In genomic region chr1:221204055-221204833, GRCh38 we compare ENCODE assay signal across 18 cellular contexts.
DNase-seq lines count a peak whose midpoint lies in the region; ATAC-seq, FAIRE-seq and TF ChIP-seq lines count a peak whose summit lies in the region.
"Had no signal": no experiment of that assay in that cellular context is flagged by ENCODE, and none has a peak within 500 bp of the region (broad histone marks: within the 10 kb centered on the region; RNA-seq: fewer than 3 reads in every experiment).

No MANE protein-coding gene starts in this region.

- ATAC-seq in right cardiac atrium (peak; percentile 68 to 91), gastrocnemius medialis (peak; percentile 74 to 85), HG02973 (IDR thresholded peaks at IDR 0.05; ENCODE audit: unreplicated experiment) (no peak), GM21723 (IDR thresholded peaks at IDR 0.05; ENCODE audit: unreplicated experiment) (no peak)
- ATAC-seq: effector memory CD8-positive, alpha-beta T cell; stimulated activated effector memory CD8-positive, alpha-beta T cell treated with anti-CD3 and anti-CD28 coated beads, Interleukin-12 subunit alpha, Interleukin-12 subunit beta, amount 100 ng/mL, for 72 hours had no signal

- no peaks in the 10 kb centered on the region for H3K9me3 Mint-ChIP-seq in activated CD4-positive, alpha-beta T cell treated with anti-CD3 and anti-CD28 coated beads, Interleukin-2, amount 10 ng/mL, durations not matched to agents 24 days and 14 days
- H3K9me3 Mint-ChIP-seq: activated B cell treated with CpG ODN at 0.5 μM for 24 hours; activated CD4-positive, alpha-beta memory T cell treated with anti-CD3 and anti-CD28 coated beads, Interleukin-2, amount 10 ng/mL, durations not matched to agents 7 days and 5 days; activated naive CD4-positive, alpha-beta T cell treated with anti-CD3 and anti-CD28 coated beads for 36 hours; naive thymus-derived CD4-positive, alpha-beta T cell; stimulated activated effector memory CD8-positive, alpha-beta T cell treated with anti-CD3 and anti-CD28 coated beads, Interleukin-12 subunit alpha, Interleukin-12 subunit beta, amount 100 ng/mL, for 72 hours had no signal

- FAIRE-seq in endometrium (lab: Jason Lieb, UNC), result peak; percentile 46

- no peaks in the 10 kb centered on the region for H3K9me3 ChIP-seq in right cardiac atrium (ENCODE audit: control insufficient read depth, low read length)
- H3K9me3 ChIP-seq in gastrocnemius medialis, result no peaks in the 10 kb centered on the region
- H3K9me3 ChIP-seq: ovary, thyroid gland had no signal

- no peaks in the 10 kb centered on the region for H3K36me3 Mint-ChIP-seq in activated CD4-positive, alpha-beta T cell treated with anti-CD3 and anti-CD28 coated beads, Interleukin-2, amount 10 ng/mL, durations not matched to agents 24 days and 14 days (ENCODE audit: low read depth)
- H3K36me3 Mint-ChIP-seq: CD4-positive, alpha-beta memory T cell; naive thymus-derived CD4-positive, alpha-beta T cell; stimulated activated effector memory CD8-positive, alpha-beta T cell treated with anti-CD3 and anti-CD28 coated beads, Interleukin-12 subunit alpha, Interleukin-12 subunit beta, amount 100 ng/mL, for 72 hours had no signal

- TF ChIP-seq CTCF in gastrocnemius medialis (IDR thresholded peaks at IDR 0.05 in 4 of 5, conservative IDR thresholded peaks at IDR 0.05 in 1 of 5), result no peak

- 40% methylated on average over 3 of the region's 3 CpGs for WGBS in right cardiac atrium

- peak; percentile 87 to 90 for DNase-seq in NCI-H446 (lab: John Stamatoyannopoulos, UW)
- no peak for DNase-seq in right cardiac atrium
- no peak for DNase-seq in gastrocnemius medialis
- no peak for DNase-seq in activated CD4-positive, alpha-beta T cell treated with anti-CD3 and anti-CD28 coated beads, Interleukin-2, amount 10 ng/mL, durations not matched to agents 24 days and 14 days
- DNase-seq in RKO (ENCODE audit: low spot score), result no peak
- DNase-seq: DMS79 treated with DMSO at 0.1 percent for 48 hours had no signal

- H3K4me3 ChIP-seq in right cardiac atrium (ENCODE audit: low read length) (no peak overlapping the region), gastrocnemius medialis (no peak overlapping the region)
- H3K4me3 ChIP-seq: ovary, thyroid gland had no signal

- H3K36me3 ChIP-seq in gastrocnemius medialis, result no peaks in the 10 kb centered on the region
- H3K36me3 ChIP-seq: ovary, thyroid gland had no signal

- TF ChIP-seq POLR2A in gastrocnemius medialis (IDR thresholded peaks at IDR 0.05), result no peak

- no peak overlapping the region for H3K4me3 Mint-ChIP-seq in activated CD4-positive, alpha-beta T cell treated with anti-CD3 and anti-CD28 coated beads, Interleukin-2, amount 10 ng/mL, durations not matched to agents 24 days and 14 days
- H3K4me3 Mint-ChIP-seq: activated B cell treated with CpG ODN at 0.5 μM for 24 hours; activated CD4-positive, alpha-beta memory T cell treated with anti-CD3 and anti-CD28 coated beads, Interleukin-2, amount 10 ng/mL, durations not matched to agents 7 days and 5 days; activated naive CD4-positive, alpha-beta T cell treated with anti-CD3 and anti-CD28 coated beads for 36 hours; CD4-positive, alpha-beta memory T cell; effector memory CD8-positive, alpha-beta T cell; naive thymus-derived CD4-positive, alpha-beta T cell; stimulated activated effector memory CD8-positive, alpha-beta T cell treated with anti-CD3 and anti-CD28 coated beads, Interleukin-12 subunit alpha, Interleukin-12 subunit beta, amount 100 ng/mL, for 72 hours had no signal

- H3K27me3 ChIP-seq in right cardiac atrium (ENCODE audit: control insufficient read depth, insufficient read depth) (no peaks in the 10 kb centered on the region), gastrocnemius medialis (no peaks in the 10 kb centered on the region)
- H3K27me3 ChIP-seq: ovary, thyroid gland had no signal

- peak overlapping the region; percentile 7 for H3K27ac ChIP-seq in right cardiac atrium (ENCODE audit: low read length)
- peak overlapping the region; percentile 16 to 68 (median 40) for H3K27ac ChIP-seq in gastrocnemius medialis
- H3K27ac ChIP-seq: ovary had no signal

- intact Hi-C loops in right cardiac atrium (cut with DNase I), result loop anchor here in 3 of 4 donors (5.0 to 10.0 kb wide), 3 partner anchors 299 to 329 kb away; partner anchors contain the start of gene HLX (in 2 of the 3)
- intact Hi-C loops in gastrocnemius medialis (cut with DNase I; ENCODE audit: low total_unique reads), result no loop called here
- intact Hi-C loops in activated CD4-positive, alpha-beta T cell treated with anti-CD3 and anti-CD28 coated beads, Interleukin-2, amount 10 ng/mL, durations not matched to agents 24 days and 14 days (cut with micrococcal nuclease), result no loop called here

- H3K27me3 Mint-ChIP-seq in activated CD4-positive, alpha-beta T cell treated with anti-CD3 and anti-CD28 coated beads, Interleukin-2, amount 10 ng/mL, durations not matched to agents 24 days and 14 days, result peaks cover 2% of the 10 kb centered on the region
- H3K27me3 Mint-ChIP-seq: activated CD4-positive, alpha-beta memory T cell treated with anti-CD3 and anti-CD28 coated beads, Interleukin-2, amount 10 ng/mL, durations not matched to agents 7 days and 5 days had no signal

- H3K4me1 Mint-ChIP-seq in activated CD4-positive, alpha-beta T cell treated with anti-CD3 and anti-CD28 coated beads, Interleukin-2, amount 10 ng/mL, durations not matched to agents 24 days and 14 days, result peaks cover 4% of the 10 kb centered on the region
- H3K4me1 Mint-ChIP-seq: CD4-positive, alpha-beta memory T cell; stimulated activated effector memory CD8-positive, alpha-beta T cell treated with anti-CD3 and anti-CD28 coated beads, Interleukin-12 subunit alpha, Interleukin-12 subunit beta, amount 100 ng/mL, for 72 hours had no signal

- H3K4me1 ChIP-seq in right cardiac atrium (ENCODE audit: control insufficient read depth, insufficient read depth, low read length) (no peaks in the 10 kb centered on the region), gastrocnemius medialis (peaks cover 8 to 15% of the 10 kb centered on the region in 2 donors)

- in situ Hi-C loops in gastrocnemius medialis (cut with MboI; ENCODE audit: low sequenced_read_pairs in 4 of 4), result loop anchor here (5.0 to 10.0 kb wide), 4 partner anchors 299 to 399 kb away; partner anchors contain the start of gene HLX (in 2 of the 4)

- H3K27ac Mint-ChIP-seq in activated CD4-positive, alpha-beta T cell treated with anti-CD3 and anti-CD28 coated beads, Interleukin-2, amount 10 ng/mL, durations not matched to agents 24 days and 14 days, result no peak overlapping the region
- H3K27ac Mint-ChIP-seq: activated B cell treated with CpG ODN at 0.5 μM for 24 hours; activated CD4-positive, alpha-beta memory T cell treated with anti-CD3 and anti-CD28 coated beads, Interleukin-2, amount 10 ng/mL, durations not matched to agents 7 days and 5 days; activated naive CD4-positive, alpha-beta T cell treated with anti-CD3 and anti-CD28 coated beads for 36 hours; CD4-positive, alpha-beta memory T cell; effector memory CD8-positive, alpha-beta T cell; naive thymus-derived CD4-positive, alpha-beta T cell; stimulated activated effector memory CD8-positive, alpha-beta T cell treated with anti-CD3 and anti-CD28 coated beads, Interleukin-12 subunit alpha, Interleukin-12 subunit beta, amount 100 ng/mL, for 72 hours had no signal

Comparison
In these comparisons a context has a peak if more than half of its experiments do, and no peak if none do; other contexts are left out.
1. DNase-seq: peak in NCI-H446 (2 of 2); none in right cardiac atrium (0 of 3), gastrocnemius medialis (0 of 2), activated CD4-positive, alpha-beta T cell treated with anti-CD3 and anti-CD28 coated beads, Interleukin-2, amount 10 ng/mL, durations not matched to agents 24 days and 14 days (single experiment) and RKO (single experiment).
2. ATAC-seq: peak in right cardiac atrium (2 of 2) and gastrocnemius medialis (2 of 2); none in HG02973 (single experiment) and GM21723 (single experiment).
3. intact Hi-C loops: an anchor here in right cardiac atrium (5.0 to 10.0 kb wide); none called in gastrocnemius medialis and activated CD4-positive, alpha-beta T cell treated with anti-CD3 and anti-CD28 coated beads, Interleukin-2, amount 10 ng/mL, durations not matched to agents 24 days and 14 days.